ENCODE assay signal across 20 cellular contexts in the genomic region with DNA sequence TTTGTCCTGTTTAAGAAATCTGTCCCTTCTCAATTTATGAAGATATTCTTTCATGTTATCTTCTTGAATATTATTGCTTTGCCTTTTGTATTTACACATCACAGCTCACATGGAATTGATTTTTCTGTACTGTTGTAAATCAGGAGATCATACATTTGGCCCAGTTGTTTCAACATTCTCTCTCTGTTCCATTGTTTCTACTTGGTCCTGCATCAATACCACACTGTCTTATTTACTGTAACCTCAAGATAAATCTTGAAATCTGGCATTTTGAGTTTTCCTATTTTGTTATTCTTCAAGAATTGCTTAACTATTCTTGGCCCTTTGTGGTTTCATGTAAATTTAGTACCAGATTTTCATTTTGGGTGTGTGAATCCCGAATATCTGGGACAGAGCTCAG.
"Had no signal": no experiment of that assay in that cellular context is flagged by ENCODE, and none has a peak within 500 bp of the region (broad histone marks: within the 10 kb centered on the region; RNA-seq: fewer than 3 reads in every experiment).

No MANE protein-coding gene starts in this region.

- H3K27ac ChIP-seq: foreskin keratinocyte, lower lobe of right lung, prostate gland, spleen, thyroid gland, upper lobe of right lung had no signal

- H3K4me1 Mint-ChIP-seq: activated CD4-positive, alpha-beta memory T cell treated with anti-CD3 and anti-CD28 coated beads, Interleukin-2, amount 10 ng/mL, durations not matched to agents 7 days and 5 days; activated CD4-positive, alpha-beta T cell treated with anti-CD3 and anti-CD28 coated beads, Interleukin-2, amount 10 ng/mL, durations not matched to agents 24 days and 14 days; activated naive CD4-positive, alpha-beta T cell treated with anti-CD3 and anti-CD28 coated beads, Interleukin-2, amount 10 ng/mL, durations not matched to agents 7 days and 5 days; naive thymus-derived CD8-positive, alpha-beta T cell had no signal

- H3K9me3 Mint-ChIP-seq: activated CD4-positive, alpha-beta memory T cell treated with anti-CD3 and anti-CD28 coated beads, Interleukin-2, amount 10 ng/mL, durations not matched to agents 7 days and 5 days; activated CD4-positive, alpha-beta T cell treated with anti-CD3 and anti-CD28 coated beads, Interleukin-2, amount 10 ng/mL, durations not matched to agents 24 days and 14 days; activated naive CD4-positive, alpha-beta T cell treated with anti-CD3 and anti-CD28 coated beads, Interleukin-2, amount 10 ng/mL, durations not matched to agents 7 days and 5 days; brain had no signal

- H3K27me3 ChIP-seq: foreskin keratinocyte, spleen, thyroid gland, upper lobe of right lung had no signal

- H3K36me3 ChIP-seq: lower lobe of right lung, prostate gland, spleen, thyroid gland, upper lobe of right lung had no signal

- H3K9me3 ChIP-seq: lower lobe of right lung, prostate gland, spleen, thyroid gland, upper lobe of right lung had no signal

- H3K4me3 ChIP-seq: lower lobe of right lung, prostate gland, spleen, thyroid gland, upper lobe of right lung had no signal

- H3K4me1 ChIP-seq: foreskin keratinocyte, lower lobe of right lung, prostate gland, spleen, upper lobe of right lung had no signal

- DNase-seq: activated CD4-positive, alpha-beta memory T cell treated with anti-CD3 and anti-CD28 coated beads, Interleukin-2, amount 10 ng/mL, durations not matched to agents 7 days and 5 days; activated CD4-positive, alpha-beta T cell treated with anti-CD3 and anti-CD28 coated beads, Interleukin-2, amount 10 ng/mL, durations not matched to agents 24 days and 14 days; activated effector memory CD4-positive, alpha-beta T cell treated with anti-CD3 and anti-CD28 coated beads, Interleukin-2, amount 50 U/mL, for 16 hours; activated naive CD4-positive, alpha-beta T cell treated with anti-CD3 and anti-CD28 coated beads, Interleukin-2, amount 10 ng/mL, durations not matched to agents 7 days and 5 days; central memory CD4-positive, alpha-beta T cell; effector memory CD4-positive, alpha-beta T cell; foreskin keratinocyte; left colon; lower lobe of right lung; naive thymus-derived CD8-positive, alpha-beta T cell; spleen; stimulated activated CD4-positive, alpha-beta T cell treated with anti-CD3 and anti-CD28 coated beads, Interleukin-4, amount 100 ng/mL, for 24 hours; stimulated activated naive CD4-positive, alpha-beta T cell treated with Interleukin-2 at 50 U/mL for 16 hours; thyroid gland; upper lobe of right lung had no signal

- H3K36me3 Mint-ChIP-seq: activated naive CD4-positive, alpha-beta T cell treated with anti-CD3 and anti-CD28 coated beads, Interleukin-2, amount 10 ng/mL, durations not matched to agents 7 days and 5 days; brain; naive thymus-derived CD8-positive, alpha-beta T cell had no signal

- H3K27me3 Mint-ChIP-seq: activated CD4-positive, alpha-beta memory T cell treated with anti-CD3 and anti-CD28 coated beads, Interleukin-2, amount 10 ng/mL, durations not matched to agents 7 days and 5 days; activated CD4-positive, alpha-beta T cell treated with anti-CD3 and anti-CD28 coated beads, Interleukin-2, amount 10 ng/mL, durations not matched to agents 24 days and 14 days; activated naive CD4-positive, alpha-beta T cell treated with anti-CD3 and anti-CD28 coated beads, Interleukin-2, amount 10 ng/mL, durations not matched to agents 7 days and 5 days; brain had no signal

- ATAC-seq: esophagus mucosa; foreskin keratinocyte; left colon; lower lobe of right lung; naive thymus-derived CD8-positive, alpha-beta T cell; upper lobe of right lung had no signal

- H3K4me3 Mint-ChIP-seq: activated CD4-positive, alpha-beta memory T cell treated with anti-CD3 and anti-CD28 coated beads, Interleukin-2, amount 10 ng/mL, durations not matched to agents 7 days and 5 days; activated CD4-positive, alpha-beta T cell treated with anti-CD3 and anti-CD28 coated beads, Interleukin-2, amount 10 ng/mL, durations not matched to agents 24 days and 14 days; activated naive CD4-positive, alpha-beta T cell treated with anti-CD3 and anti-CD28 coated beads, Interleukin-2, amount 10 ng/mL, durations not matched to agents 7 days and 5 days; brain; naive thymus-derived CD8-positive, alpha-beta T cell had no signal

- H3K27ac Mint-ChIP-seq: activated CD4-positive, alpha-beta memory T cell treated with anti-CD3 and anti-CD28 coated beads, Interleukin-2, amount 10 ng/mL, durations not matched to agents 7 days and 5 days; activated CD4-positive, alpha-beta T cell treated with anti-CD3 and anti-CD28 coated beads, Interleukin-2, amount 10 ng/mL, durations not matched to agents 24 days and 14 days; activated naive CD4-positive, alpha-beta T cell treated with anti-CD3 and anti-CD28 coated beads, Interleukin-2, amount 10 ng/mL, durations not matched to agents 7 days and 5 days; naive thymus-derived CD8-positive, alpha-beta T cell had no signal

- FAIRE-seq: colon, keratinocyte had no signal
